Comparison of ENCODE assay signal across 23 cellular contexts in genomic region chr4:146224331-146224966, GRCh38. TPM values are rescaled to one million over a fixed set of nuclear protein-coding genes. Genes with fewer than 3 reads are reported as not detected.
DNase-seq lines count a peak whose midpoint lies in the region; ATAC-seq, FAIRE-seq and TF ChIP-seq lines count a peak whose summit lies in the region.
"Had no signal": no experiment of that assay in that cellular context is flagged by ENCODE, and none has a peak within 500 bp of the region (broad histone marks: within the 10 kb centered on the region; RNA-seq: fewer than 3 reads in every experiment).

No MANE protein-coding gene starts in this region.

- DNase-seq in G401 (ENCODE audit: low spot score) (peak; percentile 21), SJSA1 (ENCODE audit: low read depth in 1 of 2, low spot score in 2 of 2) (peak in 1 of 2 experiments; percentile 51), fibroblast of the aortic adventitia (ENCODE audit: low read depth) (peak; percentile 46), mucosa of gallbladder (ENCODE audit: low spot score) (peak; percentile 39), SK-N-SH (no peak), GM12891 (ENCODE audit: insufficient read length, low spot score) (no peak)
- DNase-seq: activated CD4-positive, alpha-beta T cell treated with anti-CD3 and anti-CD28 coated beads for 4 hours; activated CD8-positive, alpha-beta memory T cell treated with anti-CD3 and anti-CD28 coated beads, Interleukin-2, amount 10 ng/mL, durations not matched to agents 7 days and 5 days; activated naive CD8-positive, alpha-beta T cell treated with anti-CD3 and anti-CD28 coated beads, Interleukin-2, amount 50 U/mL, for 24 hours; CD8-positive, alpha-beta memory T cell; effector memory CD8-positive, alpha-beta T cell; HFFc6; left colon; NCI-H526 treated with DMSO at 0.1 percent for 48 hours; stimulated activated CD4-positive, alpha-beta T cell treated with anti-CD3 and anti-CD28 coated beads, Interleukin-1b, Interleukin-23, amount 100 ng/mL, for 48 hours; stimulated activated naive CD8-positive, alpha-beta T cell treated with anti-CD3 and anti-CD28 coated beads, Interleukin-15, amount 100 ng/mL, for 72 hours; T1000 had no signal

- TF ChIP-seq RAD21 in SK-N-SH (IDR thresholded peaks at IDR 0.05; ENCODE audit: low read length), result no peak

- ATAC-seq in HG02852 (IDR thresholded peaks at IDR 0.05; ENCODE audit: unreplicated experiment) (no peak), HG02840 (IDR thresholded peaks at IDR 0.05; ENCODE audit: low FRiP score, unreplicated experiment) (no peak)
- ATAC-seq: activated CD8-positive, alpha-beta memory T cell treated with anti-CD3 and anti-CD28 coated beads, Interleukin-2, amount 10 ng/mL, durations not matched to agents 7 days and 5 days; activated naive CD8-positive, alpha-beta T cell treated with anti-CD3 and anti-CD28 coated beads, Interleukin-2, amount 50 U/mL, for 24 hours; activated T-helper 17 cell treated with anti-CD3 and anti-CD28 coated beads, Interleukin-2, amount 50 U/mL, for 72 hours; effector memory CD8-positive, alpha-beta T cell; left colon; sciatic nerve; stimulated activated naive CD8-positive, alpha-beta T cell treated with anti-CD3 and anti-CD28 coated beads, Interleukin-15, amount 100 ng/mL, for 72 hours had no signal

- FAIRE-seq in GM12891 (lab: Jason Lieb, UNC), result no peak

- no peaks in the 10 kb centered on the region for H3F3A ChIP-seq in SK-N-SH (replicated peaks; ENCODE audit: insufficient read depth)

- CTCF ChIA-PET in SK-N-SH (lab: Yijun Ruan, JAX), result interaction anchor here (0.7 to 1.2 kb wide), 2 partner anchors 13 to 18 kb away, joined by 3 read pairs; no protein-coding TSS in a partner anchor

- no peak for TF ChIP-seq POLR2A in GM12891 (IDR thresholded peaks at IDR 0.05; ENCODE audit: low read depth, low read length)

- H3K36me3 ChIP-seq in SJSA1 (no peaks in the 10 kb centered on the region), SK-N-SH (replicated peaks in 1 of 2; ENCODE audit: control insufficient read depth in 1 of 2, insufficient read depth in 2 of 2, low read length in 1 of 2) (no peaks in the 10 kb centered on the region)

- peak overlapping the region; percentile 15 for H3K27ac ChIP-seq in SJSA1
- no peak overlapping the region; a peak in 1 of 4 replicates for H3K27ac ChIP-seq in SK-N-SH (ENCODE audit: low read depth in 2 of 2, low read length in 1 of 2)

- H3K9me3 ChIP-seq in SJSA1 (replicated peaks) (no peaks in the 10 kb centered on the region), SK-N-SH (no peaks in the 10 kb centered on the region)

- POLR2A ChIA-PET in SK-N-SH (lab: Yijun Ruan, JAX), result no interaction called here

- H3K9me2 ChIP-seq in SK-N-SH, result no peaks in the 10 kb centered on the region

- H3K9ac ChIP-seq in SK-N-SH, result no peak overlapping the region

- no peak for TF ChIP-seq EP300 in SK-N-SH (IDR thresholded peaks at IDR 0.05; ENCODE audit: borderline replicate concordance in 1 of 2, low read depth in 1 of 2, low read length in 1 of 2)

- no peaks in the 10 kb centered on the region for H4K20me1 ChIP-seq in SK-N-SH (ENCODE audit: insufficient read depth)

- 83% methylated on average over 8 of the region's 8 CpGs for WGBS in SK-N-SH (ENCODE audit: low lambda C conversion rate)

- H2AFZ ChIP-seq in SK-N-SH (ENCODE audit: low read depth), result no peak overlapping the region

- no peak overlapping the region for H3K4me2 ChIP-seq in SK-N-SH

- TF ChIP-seq CTCF in fibroblast of the aortic adventitia (IDR thresholded peaks at IDR 0.05; ENCODE audit: insufficient read depth, low read length) (no peak), SK-N-SH (IDR thresholded peaks at IDR 0.05) (no peak)

- no peaks in the 10 kb centered on the region for H3K79me2 ChIP-seq in SK-N-SH (ENCODE audit: insufficient read depth)

- H3K4me3 ChIP-seq in SJSA1, result no peak overlapping the region
- no peak overlapping the region for H3K4me3 ChIP-seq in fibroblast of the aortic adventitia (ENCODE audit: low read depth, low read length)
- H3K4me3 ChIP-seq in SK-N-SH (ENCODE audit: low read depth in 2 of 2, low read length in 1 of 2), result no peak overlapping the region

- in situ Hi-C loops in G401 (cut with HindIII; ENCODE audit: low sequenced_read_pairs), result no loop called here

- H3K4me1 ChIP-seq in SJSA1 (replicated peaks) (peaks cover 33% of the 10 kb centered on the region), SK-N-SH (ENCODE audit: control insufficient read depth in 1 of 2, insufficient read depth in 2 of 2, low read depth in 1 of 2, low read length in 1 of 2) (peaks cover 0 to 5% of the 10 kb centered on the region in 2 experiments; a peak in 1 of 4 replicates)

- H3K27me3 ChIP-seq in SJSA1 (replicated peaks) (no peaks in the 10 kb centered on the region), SK-N-SH (ENCODE audit: insufficient read depth) (no peaks in the 10 kb centered on the region)

TF ChIP-seq in SK-N-SH, 30 proteins besides CTCF, POLR2A, EP300 and RAD21:
- no peak for TF ChIP-seq EZH2phosphoT487 (IDR thresholded peaks at IDR 0.05; ENCODE audit: borderline replicate concordance, low read depth)
- no peak for TF ChIP-seq SIN3A (IDR thresholded peaks at IDR 0.05; ENCODE audit: borderline replicate concordance, low read depth, low read length)
- no peak for TF ChIP-seq MEF2A (IDR thresholded peaks at IDR 0.05; ENCODE audit: borderline replicate concordance, low read depth)
- no peak for TF ChIP-seq FOXJ3 (CRISPR knock-in tag; IDR thresholded peaks at IDR 0.05)
TF ChIP-seq in SK-N-SH: peak in this region for 0.

TF ChIP-seq in GM12891, 5 proteins besides CTCF, POLR2A, EP300 and RAD21:
- TF ChIP-seq PAX5 (IDR thresholded peaks at IDR 0.05; ENCODE audit: insufficient read depth, low read length, severe bottlenecking), result no peak
- no peak for TF ChIP-seq POU2F2 (IDR thresholded peaks at IDR 0.05; ENCODE audit: low read depth, low read length)
- TF ChIP-seq SPI1 (IDR thresholded peaks at IDR 0.05; ENCODE audit: low read depth, low read length), result no peak
- no peak for TF ChIP-seq TAF1 (IDR thresholded peaks at IDR 0.05; ENCODE audit: low read depth, low read length)
- TF ChIP-seq POLR2AphosphoS5 (IDR thresholded peaks at IDR 0.05; ENCODE audit: low read depth, low read length), result no peak
TF ChIP-seq in GM12891: peak in this region for 0.

RNA-seq across cellular contexts. Expression of gene REELD1, which starts 10.1 kb away (rescaled TPM):
- not detected in 2 replicates for total RNA-seq in G401 (2014; rRNA removed; shearing (Covaris generic))
- total RNA-seq in SJSA1 (2014; rRNA removed; shearing (Covaris generic)), result 0.05 TPM in 1 of 2 replicates, not detected in the other
- total RNA-seq in fibroblast of the aortic adventitia (ENCODE audit: low replicate concordance) (not detected in 2 replicates), mucosa of gallbladder (0.43 TPM)
- not detected in 2 replicates for polyA plus RNA-seq in SK-N-SH (2012; rRNA removed)
- not detected in 2 replicates for polyA plus RNA-seq in SK-N-SH (2012; cell fraction: cytosol; rRNA removed)
- 0.10 and 0.12 TPM in 2 replicates for polyA plus RNA-seq in SK-N-SH (2012; cell fraction: nucleus; rRNA removed)
- polyA plus RNA-seq in GM12891 (2012; ENCODE audit: low read depth, missing spikeins), result 0.28 TPM
- total RNA-seq: Daoy, HFFc6, HT-29, left colon had no signal
- polyA plus RNA-seq: CD8-positive, alpha-beta memory T cell had no signal

RNA-seq across cellular contexts. Expression of gene LSM6, which starts 48.9 kb away (rescaled TPM):
- total RNA-seq in G401 (2014; rRNA removed; shearing (Covaris generic)), result 54.7 and 106 TPM in 2 replicates
- total RNA-seq in SJSA1 (2014; rRNA removed; shearing (Covaris generic)), result 111 and 159 TPM in 2 replicates
- 26.2 and 32.2 TPM in 2 replicates for total RNA-seq in fibroblast of the aortic adventitia (ENCODE audit: low replicate concordance)
- 23.5 TPM for total RNA-seq in mucosa of gallbladder
- polyA plus RNA-seq in SK-N-SH (2012; rRNA removed), result 17.6 and 32.5 TPM in 2 replicates
- polyA plus RNA-seq in SK-N-SH (2012; cell fraction: cytosol; rRNA removed), result 38.6 and 62.8 TPM in 2 replicates
- polyA plus RNA-seq in SK-N-SH (2012; cell fraction: nucleus; rRNA removed), result 8.2 and 10.1 TPM in 2 replicates
- 116 TPM for polyA plus RNA-seq in GM12891 (2012; ENCODE audit: low read depth, missing spikeins)

Comparison
In these comparisons a context has a peak if more than half of its experiments do, and no peak if none do; other contexts are left out.
1. DNase-seq: peak in G401 (single experiment), fibroblast of the aortic adventitia (single experiment) and mucosa of gallbladder (single experiment); none in SK-N-SH (single experiment) and GM12891 (single experiment).